In the genomic region with DNA sequence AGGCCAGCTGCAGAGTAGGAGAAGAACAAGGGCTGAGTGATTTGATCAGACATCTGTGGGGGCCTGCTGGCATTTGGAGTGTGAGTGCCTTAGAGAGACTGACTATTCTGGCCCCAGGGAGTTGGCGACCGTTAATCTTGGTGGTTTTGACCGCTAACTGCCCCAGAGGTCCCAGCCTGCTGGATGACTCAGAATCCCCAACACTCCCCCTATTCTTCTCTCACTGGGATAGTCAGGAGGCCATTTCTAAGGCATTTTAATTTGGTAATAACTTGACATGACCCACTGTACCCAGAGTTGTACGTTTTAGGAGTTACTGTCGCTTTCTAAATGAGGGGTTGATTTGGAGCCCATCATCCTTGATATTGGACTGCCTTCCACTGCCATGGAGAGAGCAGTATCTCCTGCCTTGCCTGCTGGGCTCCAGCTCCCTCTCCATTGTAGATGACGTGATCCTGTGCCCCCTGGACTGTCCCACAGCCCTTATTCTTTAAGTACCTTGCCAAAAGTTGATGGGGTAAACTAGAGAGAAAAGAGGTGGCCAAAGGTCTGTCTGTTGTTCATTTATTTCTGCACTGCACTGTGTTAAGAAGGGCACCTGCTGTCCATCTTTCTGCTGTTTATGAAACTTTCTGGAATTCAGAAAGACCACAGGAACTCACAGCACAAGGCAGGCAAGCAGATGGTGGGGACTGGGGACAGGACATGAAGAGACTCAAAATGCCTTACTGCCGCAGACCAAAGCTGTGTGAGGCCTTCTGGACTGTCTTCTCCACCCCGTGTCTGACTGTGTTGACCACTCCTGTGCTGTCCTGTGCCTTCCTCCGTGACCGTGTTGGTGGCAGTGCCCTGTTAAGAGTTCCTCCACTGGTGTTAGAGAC, we compare ENCODE assay signal across 1 cellular context.
TF ChIP-seq lines count a peak whose summit lies in the region.

No MANE protein-coding gene starts in this region.

TF ChIP-seq in GM23338, 12 proteins besides CTCF, POLR2A, EP300 and RAD21 (continued from another document):
- TF ChIP-seq, protein P1, sequence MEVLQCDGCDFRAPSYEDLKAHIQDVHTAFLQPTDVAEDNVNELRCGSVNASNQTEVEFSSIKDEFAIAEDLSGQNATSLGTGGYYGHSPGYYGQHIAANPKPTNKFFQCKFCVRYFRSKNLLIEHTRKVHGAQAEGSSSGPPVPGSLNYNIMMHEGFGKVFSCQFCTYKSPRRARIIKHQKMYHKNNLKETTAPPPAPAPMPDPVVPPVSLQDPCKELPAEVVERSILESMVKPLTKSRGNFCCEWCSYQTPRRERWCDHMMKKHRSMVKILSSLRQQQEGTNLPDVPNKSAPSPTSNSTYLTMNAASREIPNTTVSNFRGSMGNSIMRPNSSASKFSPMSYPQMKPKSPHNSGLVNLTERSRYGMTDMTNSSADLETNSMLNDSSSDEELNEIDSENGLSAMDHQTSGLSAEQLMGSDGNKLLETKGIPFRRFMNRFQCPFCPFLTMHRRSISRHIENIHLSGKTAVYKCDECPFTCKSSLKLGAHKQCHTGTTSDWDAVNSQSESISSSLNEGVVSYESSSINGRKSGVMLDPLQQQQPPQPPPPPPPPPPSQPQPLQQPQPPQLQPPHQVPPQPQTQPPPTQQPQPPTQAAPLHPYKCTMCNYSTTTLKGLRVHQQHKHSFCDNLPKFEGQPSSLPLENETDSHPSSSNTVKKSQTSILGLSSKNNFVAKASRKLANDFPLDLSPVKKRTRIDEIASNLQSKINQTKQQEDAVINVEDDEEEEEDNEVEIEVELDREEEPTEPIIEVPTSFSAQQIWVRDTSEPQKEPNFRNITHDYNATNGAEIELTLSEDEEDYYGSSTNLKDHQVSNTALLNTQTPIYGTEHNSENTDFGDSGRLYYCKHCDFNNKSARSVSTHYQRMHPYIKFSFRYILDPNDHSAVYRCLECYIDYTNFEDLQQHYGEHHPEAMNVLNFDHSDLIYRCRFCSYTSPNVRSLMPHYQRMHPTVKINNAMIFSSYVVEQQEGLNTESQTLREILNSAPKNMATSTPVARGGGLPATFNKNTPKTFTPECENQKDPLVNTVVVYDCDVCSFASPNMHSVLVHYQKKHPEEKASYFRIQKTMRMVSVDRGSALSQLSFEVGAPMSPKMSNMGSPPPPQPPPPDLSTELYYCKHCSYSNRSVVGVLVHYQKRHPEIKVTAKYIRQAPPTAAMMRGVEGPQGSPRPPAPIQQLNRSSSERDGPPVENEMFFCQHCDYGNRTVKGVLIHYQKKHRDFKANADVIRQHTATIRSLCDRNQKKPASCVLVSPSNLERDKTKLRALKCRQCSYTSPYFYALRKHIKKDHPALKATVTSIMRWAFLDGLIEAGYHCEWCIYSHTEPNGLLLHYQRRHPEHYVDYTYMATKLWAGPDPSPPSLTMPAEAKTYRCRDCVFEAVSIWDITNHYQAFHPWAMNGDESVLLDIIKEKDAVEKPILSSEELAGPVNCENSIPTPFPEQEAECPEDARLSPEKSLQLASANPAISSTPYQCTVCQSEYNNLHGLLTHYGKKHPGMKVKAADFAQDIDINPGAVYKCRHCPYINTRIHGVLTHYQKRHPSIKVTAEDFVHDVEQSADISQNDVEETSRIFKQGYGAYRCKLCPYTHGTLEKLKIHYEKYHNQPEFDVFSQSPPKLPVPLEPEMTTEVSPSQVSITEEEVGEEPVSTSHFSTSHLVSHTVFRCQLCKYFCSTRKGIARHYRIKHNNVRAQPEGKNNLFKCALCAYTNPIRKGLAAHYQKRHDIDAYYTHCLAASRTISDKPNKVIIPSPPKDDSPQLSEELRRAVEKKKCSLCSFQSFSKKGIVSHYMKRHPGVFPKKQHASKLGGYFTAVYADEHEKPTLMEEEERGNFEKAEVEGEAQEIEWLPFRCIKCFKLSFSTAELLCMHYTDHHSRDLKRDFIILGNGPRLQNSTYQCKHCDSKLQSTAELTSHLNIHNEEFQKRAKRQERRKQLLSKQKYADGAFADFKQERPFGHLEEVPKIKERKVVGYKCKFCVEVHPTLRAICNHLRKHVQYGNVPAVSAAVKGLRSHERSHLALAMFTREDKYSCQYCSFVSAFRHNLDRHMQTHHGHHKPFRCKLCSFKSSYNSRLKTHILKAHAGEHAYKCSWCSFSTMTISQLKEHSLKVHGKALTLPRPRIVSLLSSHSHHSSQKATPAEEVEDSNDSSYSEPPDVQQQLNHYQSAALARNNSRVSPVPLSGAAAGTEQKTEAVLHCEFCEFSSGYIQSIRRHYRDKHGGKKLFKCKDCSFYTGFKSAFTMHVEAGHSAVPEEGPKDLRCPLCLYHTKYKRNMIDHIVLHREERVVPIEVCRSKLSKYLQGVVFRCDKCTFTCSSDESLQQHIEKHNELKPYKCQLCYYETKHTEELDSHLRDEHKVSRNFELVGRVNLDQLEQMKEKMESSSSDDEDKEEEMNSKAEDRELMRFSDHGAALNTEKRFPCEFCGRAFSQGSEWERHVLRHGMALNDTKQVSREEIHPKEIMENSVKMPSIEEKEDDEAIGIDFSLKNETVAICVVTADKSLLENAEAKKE (CRISPR knock-in tag; IDR thresholded peaks at IDR 0.05) = no peak
